Comparison of ENCODE assay signal across 20 cellular contexts in the genomic region with DNA sequence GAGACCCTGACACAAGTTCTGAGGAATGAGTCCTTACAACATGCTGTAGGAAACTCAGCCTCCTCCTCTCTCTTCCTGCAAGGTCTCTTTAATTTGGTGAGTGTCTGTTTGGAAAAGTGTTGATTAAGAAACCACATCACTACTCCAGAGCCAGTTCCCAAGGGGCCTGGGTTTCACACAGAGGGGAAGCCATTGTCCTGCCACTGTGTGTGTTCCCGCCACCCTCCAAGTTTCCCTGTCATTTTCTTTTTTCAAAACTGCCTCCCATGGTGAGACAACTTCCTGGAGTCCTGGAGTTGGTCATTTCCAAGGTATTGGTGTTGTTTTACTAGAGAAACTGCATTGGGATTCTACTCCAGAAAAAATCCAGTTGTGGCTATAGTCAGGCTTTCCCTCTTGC.
DNase-seq lines count a peak whose midpoint lies in the region; ATAC-seq, FAIRE-seq and TF ChIP-seq lines count a peak whose summit lies in the region.
"Had no signal": no experiment of that assay in that cellular context is flagged by ENCODE, and none has a peak within 500 bp of the region (broad histone marks: within the 10 kb centered on the region; RNA-seq: fewer than 3 reads in every experiment).

No MANE protein-coding gene starts in this region.

- peak overlapping the region; percentile 67 for H2BK120ac ChIP-seq in H1 (replicated peaks; ENCODE audit: low read depth, low read length)
- no peak overlapping the region for H2BK120ac ChIP-seq in mesendoderm (ENCODE audit: low read depth, low read length)

- H3K4ac ChIP-seq in H1 (replicated peaks; ENCODE audit: insufficient read length, low read depth, low read length) (no peak overlapping the region), mesendoderm (ENCODE audit: low read depth, low read length) (peak overlapping the region; percentile 74)

- H3K79me2 ChIP-seq in H1 (ENCODE audit: control insufficient read depth in 1 of 2, insufficient read depth in 2 of 2, low read length in 2 of 2) (no peaks in the 10 kb centered on the region), mesendoderm (ENCODE audit: control insufficient read depth, insufficient read depth, low read length) (no peaks in the 10 kb centered on the region)

- H2BK5ac ChIP-seq in H1 (ENCODE audit: low read depth, low read length) (0 out of 2 replicates have a peak overlapping the region, but pooled peaks have one; percentile 46), mesendoderm (ENCODE audit: low read length) (peak overlapping the region; percentile 90)

- CTCF ChIA-PET in A673 (lab: Charles Lee) (no interaction called here), H1 (lab: Charles Lee; ENCODE audit: partially characterized antibody) (interaction anchor here (1.1 to 1.2 kb wide), 3 partner anchors 31 to 201 kb away, joined by 3 read pairs; no protein-coding TSS in a partner anchor)

- no peak for TF ChIP-seq CTCF in A673 (conservative IDR thresholded peaks at IDR 0.05; ENCODE audit: low read depth, low read length)
- TF ChIP-seq CTCF in H1 (IDR thresholded peaks at IDR 0.05; ENCODE audit: control extremely low read depth in 1 of 3, insufficient read depth in 1 of 3, low read depth in 1 of 3, low read length in 3 of 3): no peak

- TF ChIP-seq POLR2A in H1 (IDR thresholded peaks at IDR 0.05; ENCODE audit: control extremely low read depth in 1 of 2, low read depth in 2 of 2, low read length in 2 of 2): no peak

- POLR2A ChIA-PET in A673 (lab: Charles Lee; ENCODE audit: low non-redundant PET) (no interaction called here), H1 (lab: Charles Lee; ENCODE audit: partially characterized antibody) (no interaction called here)

- H3K27ac ChIP-seq in A673 (ENCODE audit: low read depth, low read length, poor library complexity, severe bottlenecking): no peak overlapping the region
- peak overlapping the region; percentile 82 for H3K27ac ChIP-seq in HUES6 (ENCODE audit: low read depth, low read length)
- H3K27ac ChIP-seq in H1 (ENCODE audit: low read depth, low read length): peak overlapping the region; percentile 44; the same call in 1 of the 2 replicates
- peak overlapping the region; percentile 88 for H3K27ac ChIP-seq in mesendoderm (ENCODE audit: low read depth, low read length)
- H3K27ac ChIP-seq: BLaER1 had no signal

- no peaks in the 10 kb centered on the region for H3K23me2 ChIP-seq in H1 (ENCODE audit: low read depth, low read length)

- H3K4me2 ChIP-seq in H1 (ENCODE audit: insufficient read depth in 1 of 2, low read depth in 2 of 2, low read length in 2 of 2) (peak overlapping the region in 1 of 2 experiments; percentile 27; a peak in 2 of 4 replicates), mesendoderm (ENCODE audit: low read length) (no peak overlapping the region)
- H3K4me2 ChIP-seq: BLaER1 had no signal

- 15% methylated on average over 1 of the region's 1 CpG; no CpG with 5 or more reads in 1 of the 2 experiments for WGBS in H1 (ENCODE audit: extremely low coverage in 1 of 2, insufficient coverage in 1 of 2, insufficient read length in 1 of 2, insufficient replicate concordance in 2 of 2, low coverage in 1 of 2, low lambda C conversion rate in 2 of 2, missing lambda C conversion rate in 1 of 2), 2 experiments
- WGBS in mesendoderm (ENCODE audit: extremely low coverage, insufficient coverage, low lambda C conversion rate): no CpG with 5 or more reads among the region's 1 CpG

- intact Hi-C loops in A673 (cut with micrococcal nuclease; ENCODE audit: unreplicated experiment): no loop called here

- H3K36me3 ChIP-seq in A673 (ENCODE audit: insufficient read depth, low read length, poor library complexity, severe bottlenecking) (no peaks in the 10 kb centered on the region), HUES6 (ENCODE audit: control insufficient read depth, insufficient read depth, low read length) (no peaks in the 10 kb centered on the region), H1 (ENCODE audit: control insufficient read depth in 2 of 4, insufficient read depth in 4 of 4, low read length in 3 of 4) (no peaks in the 10 kb centered on the region), mesendoderm (ENCODE audit: control insufficient read depth, insufficient read depth, low read length) (no peaks in the 10 kb centered on the region)
- H3K36me3 ChIP-seq: BLaER1 had no signal

- DNase-seq in A673 (ENCODE audit: low spot score): peak; percentile 70
- DNase-seq in H1 (ENCODE audit: low read depth in 1 of 2, low spot score in 2 of 2): peak in 1 of 2 experiments; percentile 53
- peak; percentile 79 for DNase-seq in mesendoderm
- DNase-seq in kidney glomerular epithelial cell (lab: John Stamatoyannopoulos, UW): no peak
- DNase-seq in ecto neural progenitor cell (ENCODE audit: low spot score): no peak
- DNase-seq: CD8-positive, alpha-beta T cell; DMS79 treated with DMSO at 0.1 percent for 48 hours; GOT3; Kasumi-1; MM.1S; NCI-H1930; NCI-H510A; NCI-H82 had no signal

- H3K14ac ChIP-seq in H1 (ENCODE audit: insufficient read length): no peak overlapping the region

- no peak overlapping the region for H3K23ac ChIP-seq in H1 (ENCODE audit: insufficient read length)
- H3K23ac ChIP-seq in mesendoderm (ENCODE audit: low read length): no peak overlapping the region

- no peak overlapping the region for H2BK20ac ChIP-seq in H1 (ENCODE audit: low read length)

- H3K9ac ChIP-seq in HUES6 (ENCODE audit: low read length): peak overlapping the region; percentile 45
- no peak overlapping the region for H3K9ac ChIP-seq in H1 (replicated peaks in 1 of 4; ENCODE audit: extremely low read depth in 1 of 4, low read depth in 3 of 4, low read length in 3 of 4)
- peak overlapping the region; percentile 32 for H3K9ac ChIP-seq in mesendoderm (ENCODE audit: low read length)
- H3K9ac ChIP-seq: BLaER1 had no signal

- H3K4me1 ChIP-seq in A673 (ENCODE audit: insufficient read depth, low read length, poor library complexity, severe bottlenecking) (no peaks in the 10 kb centered on the region), HUES6 (ENCODE audit: control insufficient read depth, insufficient read depth, low read length) (peaks cover 19% of the 10 kb centered on the region), H1 (replicated peaks in 1 of 4; ENCODE audit: control insufficient read depth in 3 of 4, insufficient read depth in 4 of 4, low read length in 3 of 4) (peaks cover 2 to 23% (median 12%) of the 10 kb centered on the region in 4 experiments; a peak in 6 of 7 replicates), mesendoderm (ENCODE audit: control insufficient read depth, low read depth, low read length) (peaks cover 21% of the 10 kb centered on the region)
- H3K4me1 ChIP-seq: BLaER1 had no signal

- 0 out of 2 replicates have a peak overlapping the region, but pooled peaks have one; percentile 68 for H2BK12ac ChIP-seq in H1 (ENCODE audit: low read depth, low read length)

- H4K91ac ChIP-seq in H1 (replicated peaks; ENCODE audit: insufficient read length, low read length): no peak overlapping the region

- H3K56ac ChIP-seq in H1 (replicated peaks; ENCODE audit: insufficient read length, low read depth, low read length) (no peak overlapping the region), mesendoderm (ENCODE audit: low read length) (peak overlapping the region; percentile 54)

- H3K27me3 ChIP-seq in A673 (replicated peaks; ENCODE audit: insufficient read depth, low read depth, low read length, poor library complexity) (no peaks in the 10 kb centered on the region), HUES6 (ENCODE audit: control insufficient read depth, insufficient read depth, low read length) (no peaks in the 10 kb centered on the region), H1 (replicated peaks in 1 of 4; ENCODE audit: control insufficient read depth in 3 of 4, extremely low read depth in 1 of 4, insufficient read depth in 3 of 4, low read length in 3 of 4) (no peaks in the 10 kb centered on the region), mesendoderm (ENCODE audit: insufficient read depth, low read length, poor library complexity) (no peaks in the 10 kb centered on the region)
- H3K27me3 ChIP-seq: BLaER1 had no signal

- FAIRE-seq in H1 (lab: Jason Lieb, UNC): peak; percentile 82
- FAIRE-seq: D721Med, G401.6, GM12878 had no signal

- H3K18ac ChIP-seq in H1 (ENCODE audit: extremely low read depth, low read length) (no peak overlapping the region; the same call in 1 of the 2 replicates), mesendoderm (ENCODE audit: low read length) (peak overlapping the region; percentile 94)

- H3K79me1 ChIP-seq in H1 (ENCODE audit: low read depth, low read length) (no peaks in the 10 kb centered on the region), mesendoderm (ENCODE audit: low read length) (no peaks in the 10 kb centered on the region)

- peak overlapping the region; percentile 36; the same call in 1 of the 2 replicates for H2AFZ ChIP-seq in H1 (ENCODE audit: low read length)

- H4K8ac ChIP-seq in H1 (ENCODE audit: extremely low read depth, insufficient read depth, low read length) (no peak overlapping the region), mesendoderm (ENCODE audit: low read depth, low read length) (no peak overlapping the region)

- no peaks in the 10 kb centered on the region for H4K20me1 ChIP-seq in H1 (replicated peaks in 1 of 2; ENCODE audit: control insufficient read depth in 1 of 2, insufficient read depth in 2 of 2, low read length in 2 of 2)
- H4K20me1 ChIP-seq: BLaER1 had no signal

- no peak for TF ChIP-seq RAD21 in H1 (IDR thresholded peaks at IDR 0.05 in 1 of 2, conservative IDR thresholded peaks at IDR 0.05 in 1 of 2; ENCODE audit: low read depth in 2 of 2, low read length in 2 of 2)

- H2BK15ac ChIP-seq in H1 (ENCODE audit: low read length): no peak overlapping the region
- no peak overlapping the region for H2BK15ac ChIP-seq in mesendoderm (replicated peaks; ENCODE audit: low read depth)

- no peaks in the 10 kb centered on the region for H3K9me3 ChIP-seq in A673 (ENCODE audit: low read depth, low read length, poor library complexity, severe bottlenecking)
- H3K9me3 ChIP-seq in HUES6 (ENCODE audit: control insufficient read depth, insufficient read depth, low read depth, low read length): no peaks in the 10 kb centered on the region
- no peaks in the 10 kb centered on the region for H3K9me3 ChIP-seq in H1 (ENCODE audit: insufficient read depth in 2 of 2, low read depth in 1 of 2, low read length in 1 of 2)
- H3K9me3 ChIP-seq: BLaER1 had no signal

- H2AK5ac ChIP-seq in H1 (ENCODE audit: low read depth, low read length): no peak overlapping the region
- no peak overlapping the region for H2AK5ac ChIP-seq in mesendoderm (ENCODE audit: low read length)

- H4K5ac ChIP-seq in H1 (ENCODE audit: insufficient read length, low read depth, low read length) (no peak overlapping the region), mesendoderm (ENCODE audit: low read length) (no peak overlapping the region)

- no peak for ATAC-seq in HG03045 (IDR thresholded peaks at IDR 0.05; ENCODE audit: unreplicated experiment)
- no peak for ATAC-seq in GM21737 (IDR thresholded peaks at IDR 0.05; ENCODE audit: unreplicated experiment)
- ATAC-seq: CD8-positive, alpha-beta T cell; GM12878 had no signal

- BruUV-seq in A673 (replicated peaks; lab: Mats Ljungman, UMichigan): no TSS peak

- H3K4me3 ChIP-seq in A673 (ENCODE audit: low read depth, low read length, poor library complexity, severe bottlenecking) (no peak overlapping the region), HUES6 (ENCODE audit: low read depth, low read length) (no peak overlapping the region), H1 (ENCODE audit: extremely low read depth in 1 of 4, insufficient read depth in 2 of 4, low read depth in 3 of 4, low read length in 4 of 4) (peak overlapping the region in 1 of 4 experiments; percentile 21; a peak in 2 of 8 replicates), mesendoderm (ENCODE audit: low read length) (no peak overlapping the region)
- H3K4me3 ChIP-seq: BLaER1, GM12878 had no signal

- TF ChIP-seq EP300 in H1 (IDR thresholded peaks at IDR 0.05; ENCODE audit: borderline replicate concordance in 1 of 2, low read depth in 2 of 2, low read length in 2 of 2): no peak

Comparison
In these comparisons a context has a peak if more than half of its experiments do, and no peak if none do; other contexts are left out.
1. DNase-seq: peak in A673 (single experiment) and mesendoderm (single experiment); none in kidney glomerular epithelial cell (single experiment) and ecto neural progenitor cell (single experiment).
2. H3K9ac ChIP-seq: peak in HUES6 (single experiment) and mesendoderm (single experiment); none in H1 (0 of 4).